Comparison of ENCODE assay signal across 2 cellular contexts in the genomic region with DNA sequence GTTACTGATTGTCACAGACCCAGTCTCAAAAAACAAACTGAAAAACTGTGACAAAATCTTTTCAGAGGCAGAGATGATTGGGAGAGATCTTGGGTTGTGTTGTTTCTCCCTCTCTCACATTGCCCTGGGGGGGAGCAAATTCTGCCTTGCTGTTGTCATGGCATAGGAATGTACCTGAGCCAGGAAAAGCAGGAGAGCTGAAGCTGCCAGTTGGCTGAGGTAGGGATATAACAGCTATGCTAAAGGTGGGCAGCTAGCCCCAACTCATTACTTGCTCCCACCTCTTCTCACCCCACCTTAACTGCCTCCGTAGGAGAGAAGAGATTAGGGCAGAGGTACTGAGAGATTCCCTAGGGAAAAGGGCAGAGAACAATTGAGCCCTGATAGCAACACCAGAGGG.
TF ChIP-seq lines count a peak whose summit lies in the region.

No MANE protein-coding gene starts in this region.

TF ChIP-seq in GM23338, 12 proteins besides CTCF, POLR2A, EP300 and RAD21:
- TF ChIP-seq, protein P1, sequence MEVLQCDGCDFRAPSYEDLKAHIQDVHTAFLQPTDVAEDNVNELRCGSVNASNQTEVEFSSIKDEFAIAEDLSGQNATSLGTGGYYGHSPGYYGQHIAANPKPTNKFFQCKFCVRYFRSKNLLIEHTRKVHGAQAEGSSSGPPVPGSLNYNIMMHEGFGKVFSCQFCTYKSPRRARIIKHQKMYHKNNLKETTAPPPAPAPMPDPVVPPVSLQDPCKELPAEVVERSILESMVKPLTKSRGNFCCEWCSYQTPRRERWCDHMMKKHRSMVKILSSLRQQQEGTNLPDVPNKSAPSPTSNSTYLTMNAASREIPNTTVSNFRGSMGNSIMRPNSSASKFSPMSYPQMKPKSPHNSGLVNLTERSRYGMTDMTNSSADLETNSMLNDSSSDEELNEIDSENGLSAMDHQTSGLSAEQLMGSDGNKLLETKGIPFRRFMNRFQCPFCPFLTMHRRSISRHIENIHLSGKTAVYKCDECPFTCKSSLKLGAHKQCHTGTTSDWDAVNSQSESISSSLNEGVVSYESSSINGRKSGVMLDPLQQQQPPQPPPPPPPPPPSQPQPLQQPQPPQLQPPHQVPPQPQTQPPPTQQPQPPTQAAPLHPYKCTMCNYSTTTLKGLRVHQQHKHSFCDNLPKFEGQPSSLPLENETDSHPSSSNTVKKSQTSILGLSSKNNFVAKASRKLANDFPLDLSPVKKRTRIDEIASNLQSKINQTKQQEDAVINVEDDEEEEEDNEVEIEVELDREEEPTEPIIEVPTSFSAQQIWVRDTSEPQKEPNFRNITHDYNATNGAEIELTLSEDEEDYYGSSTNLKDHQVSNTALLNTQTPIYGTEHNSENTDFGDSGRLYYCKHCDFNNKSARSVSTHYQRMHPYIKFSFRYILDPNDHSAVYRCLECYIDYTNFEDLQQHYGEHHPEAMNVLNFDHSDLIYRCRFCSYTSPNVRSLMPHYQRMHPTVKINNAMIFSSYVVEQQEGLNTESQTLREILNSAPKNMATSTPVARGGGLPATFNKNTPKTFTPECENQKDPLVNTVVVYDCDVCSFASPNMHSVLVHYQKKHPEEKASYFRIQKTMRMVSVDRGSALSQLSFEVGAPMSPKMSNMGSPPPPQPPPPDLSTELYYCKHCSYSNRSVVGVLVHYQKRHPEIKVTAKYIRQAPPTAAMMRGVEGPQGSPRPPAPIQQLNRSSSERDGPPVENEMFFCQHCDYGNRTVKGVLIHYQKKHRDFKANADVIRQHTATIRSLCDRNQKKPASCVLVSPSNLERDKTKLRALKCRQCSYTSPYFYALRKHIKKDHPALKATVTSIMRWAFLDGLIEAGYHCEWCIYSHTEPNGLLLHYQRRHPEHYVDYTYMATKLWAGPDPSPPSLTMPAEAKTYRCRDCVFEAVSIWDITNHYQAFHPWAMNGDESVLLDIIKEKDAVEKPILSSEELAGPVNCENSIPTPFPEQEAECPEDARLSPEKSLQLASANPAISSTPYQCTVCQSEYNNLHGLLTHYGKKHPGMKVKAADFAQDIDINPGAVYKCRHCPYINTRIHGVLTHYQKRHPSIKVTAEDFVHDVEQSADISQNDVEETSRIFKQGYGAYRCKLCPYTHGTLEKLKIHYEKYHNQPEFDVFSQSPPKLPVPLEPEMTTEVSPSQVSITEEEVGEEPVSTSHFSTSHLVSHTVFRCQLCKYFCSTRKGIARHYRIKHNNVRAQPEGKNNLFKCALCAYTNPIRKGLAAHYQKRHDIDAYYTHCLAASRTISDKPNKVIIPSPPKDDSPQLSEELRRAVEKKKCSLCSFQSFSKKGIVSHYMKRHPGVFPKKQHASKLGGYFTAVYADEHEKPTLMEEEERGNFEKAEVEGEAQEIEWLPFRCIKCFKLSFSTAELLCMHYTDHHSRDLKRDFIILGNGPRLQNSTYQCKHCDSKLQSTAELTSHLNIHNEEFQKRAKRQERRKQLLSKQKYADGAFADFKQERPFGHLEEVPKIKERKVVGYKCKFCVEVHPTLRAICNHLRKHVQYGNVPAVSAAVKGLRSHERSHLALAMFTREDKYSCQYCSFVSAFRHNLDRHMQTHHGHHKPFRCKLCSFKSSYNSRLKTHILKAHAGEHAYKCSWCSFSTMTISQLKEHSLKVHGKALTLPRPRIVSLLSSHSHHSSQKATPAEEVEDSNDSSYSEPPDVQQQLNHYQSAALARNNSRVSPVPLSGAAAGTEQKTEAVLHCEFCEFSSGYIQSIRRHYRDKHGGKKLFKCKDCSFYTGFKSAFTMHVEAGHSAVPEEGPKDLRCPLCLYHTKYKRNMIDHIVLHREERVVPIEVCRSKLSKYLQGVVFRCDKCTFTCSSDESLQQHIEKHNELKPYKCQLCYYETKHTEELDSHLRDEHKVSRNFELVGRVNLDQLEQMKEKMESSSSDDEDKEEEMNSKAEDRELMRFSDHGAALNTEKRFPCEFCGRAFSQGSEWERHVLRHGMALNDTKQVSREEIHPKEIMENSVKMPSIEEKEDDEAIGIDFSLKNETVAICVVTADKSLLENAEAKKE (CRISPR knock-in tag; IDR thresholded peaks at IDR 0.05): 0 out of 2 replicates have a peak, but pooled peaks have one; percentile 48
- no peak for TF ChIP-seq NANOG (IDR thresholded peaks at IDR 0.05; ENCODE audit: borderline replicate concordance)
- TF ChIP-seq JUNB (IDR thresholded peaks at IDR 0.05; ENCODE audit: unreplicated experiment): no peak

TF ChIP-seq in HepG2, 621 proteins besides CTCF, POLR2A, EP300 and RAD21:
- TF ChIP-seq, protein P2, sequence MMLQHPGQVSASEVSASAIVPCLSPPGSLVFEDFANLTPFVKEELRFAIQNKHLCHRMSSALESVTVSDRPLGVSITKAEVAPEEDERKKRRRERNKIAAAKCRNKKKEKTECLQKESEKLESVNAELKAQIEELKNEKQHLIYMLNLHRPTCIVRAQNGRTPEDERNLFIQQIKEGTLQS (CRISPR knock-in tag; IDR thresholded peaks at IDR 0.05): no peak
- no peak for TF ChIP-seq RFXAP (CRISPR knock-in tag; IDR thresholded peaks at IDR 0.05; ENCODE audit: borderline replicate concordance)
- TF ChIP-seq ZNF749 (CRISPR knock-in tag; IDR thresholded peaks at IDR 0.05; ENCODE audit: borderline replicate concordance): no peak
- no peak for TF ChIP-seq ZNF121 (CRISPR knock-in tag; IDR thresholded peaks at IDR 0.05)
- no peak for TF ChIP-seq ERF (CRISPR knock-in tag; IDR thresholded peaks at IDR 0.05)
- no peak for TF ChIP-seq JUND (CRISPR knock-in tag; IDR thresholded peaks at IDR 0.05)
- TF ChIP-seq, protein P3, sequence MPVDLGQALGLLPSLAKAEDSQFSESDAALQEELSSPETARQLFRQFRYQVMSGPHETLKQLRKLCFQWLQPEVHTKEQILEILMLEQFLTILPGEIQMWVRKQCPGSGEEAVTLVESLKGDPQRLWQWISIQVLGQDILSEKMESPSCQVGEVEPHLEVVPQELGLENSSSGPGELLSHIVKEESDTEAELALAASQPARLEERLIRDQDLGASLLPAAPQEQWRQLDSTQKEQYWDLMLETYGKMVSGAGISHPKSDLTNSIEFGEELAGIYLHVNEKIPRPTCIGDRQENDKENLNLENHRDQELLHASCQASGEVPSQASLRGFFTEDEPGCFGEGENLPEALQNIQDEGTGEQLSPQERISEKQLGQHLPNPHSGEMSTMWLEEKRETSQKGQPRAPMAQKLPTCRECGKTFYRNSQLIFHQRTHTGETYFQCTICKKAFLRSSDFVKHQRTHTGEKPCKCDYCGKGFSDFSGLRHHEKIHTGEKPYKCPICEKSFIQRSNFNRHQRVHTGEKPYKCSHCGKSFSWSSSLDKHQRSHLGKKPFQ (CRISPR knock-in tag; IDR thresholded peaks at IDR 0.05; ENCODE audit: insufficient replicate concordance): no peak
- TF ChIP-seq, protein P4, sequence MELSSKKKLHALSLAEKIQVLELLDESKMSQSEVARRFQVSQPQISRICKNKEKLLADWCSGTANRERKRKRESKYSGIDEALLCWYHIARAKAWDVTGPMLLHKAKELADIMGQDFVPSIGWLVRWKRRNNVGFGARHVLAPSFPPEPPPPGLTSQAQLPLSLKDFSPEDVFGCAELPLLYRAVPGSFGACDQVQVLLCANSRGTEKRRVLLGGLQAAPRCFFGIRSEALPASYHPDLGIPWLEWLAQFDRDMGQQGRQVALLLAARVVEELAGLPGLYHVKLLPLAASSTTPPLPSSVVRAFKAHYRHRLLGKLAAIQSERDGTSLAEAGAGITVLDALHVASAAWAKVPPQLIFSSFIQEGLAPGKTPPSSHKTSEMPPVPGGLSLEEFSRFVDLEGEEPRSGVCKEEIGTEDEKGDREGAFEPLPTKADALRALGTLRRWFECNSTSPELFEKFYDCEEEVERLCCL (CRISPR knock-in tag; IDR thresholded peaks at IDR 0.05; ENCODE audit: borderline replicate concordance): no peak
- no peak for TF ChIP-seq MED13 (CRISPR knock-in tag; IDR thresholded peaks at IDR 0.05)
- TF ChIP-seq, protein P5, sequence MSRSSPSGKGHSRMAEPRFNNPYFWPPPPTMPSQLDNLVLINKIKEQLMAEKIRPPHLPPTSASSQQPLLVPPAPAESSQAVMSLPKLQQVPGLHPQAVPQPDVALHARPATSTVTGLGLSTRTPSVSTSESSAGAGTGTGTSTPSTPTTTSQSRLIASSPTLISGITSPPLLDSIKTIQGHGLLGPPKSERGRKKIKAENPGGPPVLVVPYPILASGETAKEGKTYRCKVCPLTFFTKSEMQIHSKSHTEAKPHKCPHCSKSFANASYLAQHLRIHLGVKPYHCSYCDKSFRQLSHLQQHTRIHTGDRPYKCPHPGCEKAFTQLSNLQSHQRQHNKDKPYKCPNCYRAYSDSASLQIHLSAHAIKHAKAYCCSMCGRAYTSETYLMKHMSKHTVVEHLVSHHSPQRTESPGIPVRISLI (CRISPR knock-in tag; IDR thresholded peaks at IDR 0.05; ENCODE audit: borderline replicate concordance): no peak
